In the genomic region with DNA sequence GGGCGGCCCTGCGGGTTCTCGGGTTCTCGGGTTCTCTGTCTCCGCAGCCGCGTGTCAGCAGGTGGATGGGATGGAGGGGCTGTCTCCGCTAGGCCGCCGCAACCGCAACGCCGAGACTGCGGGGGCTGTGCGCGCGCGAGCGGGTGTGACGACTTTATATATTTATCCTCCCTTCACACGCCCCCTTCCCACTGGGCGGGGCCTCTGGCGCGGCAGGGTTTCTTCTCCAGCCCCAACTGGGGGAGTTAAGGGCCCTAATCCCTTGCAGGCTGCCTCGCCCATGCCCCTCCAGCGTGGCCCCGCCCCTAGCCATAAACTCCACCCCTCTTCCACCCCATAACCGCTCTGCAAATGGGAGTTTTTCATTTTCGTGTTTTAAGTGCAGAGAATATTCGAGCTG, we compare ENCODE assay signal across 9 cellular contexts.
DNase-seq lines count a peak whose midpoint lies in the region; ATAC-seq lines count a peak whose summit lies in the region.
"Had no signal": no experiment of that assay in that cellular context is flagged by ENCODE, and none has a peak within 500 bp of the region (broad histone marks: within the 10 kb centered on the region; RNA-seq: fewer than 3 reads in every experiment).

No MANE protein-coding gene starts in this region.

- H3K36me3 ChIP-seq in HUES48 (ENCODE audit: control insufficient read depth, insufficient read depth, low read length) (no peaks in the 10 kb centered on the region), iPS-15b (ENCODE audit: control insufficient read depth, insufficient read depth, low read length) (no peaks in the 10 kb centered on the region)

- H3K9ac ChIP-seq in HUES48 (ENCODE audit: low read depth, low read length) (no peak overlapping the region), iPS-15b (ENCODE audit: low read depth, low read length) (no peak overlapping the region)

- H3K9me3 ChIP-seq in HUES48 (ENCODE audit: control insufficient read depth, insufficient read depth, low read length): no peaks in the 10 kb centered on the region
- H3K9me3 ChIP-seq in iPS-15b (ENCODE audit: control insufficient read depth, insufficient read depth, low read length): no peaks in the 10 kb centered on the region

- H3K27ac ChIP-seq in HUES48 (ENCODE audit: low read depth, low read length): no peak overlapping the region

- ATAC-seq in HG03280 (IDR thresholded peaks at IDR 0.05; ENCODE audit: unreplicated experiment): no peak

- H3K4me1 ChIP-seq in HUES48 (ENCODE audit: control insufficient read depth, insufficient read depth, low read length): peaks cover 25% of the 10 kb centered on the region
- H3K4me1 ChIP-seq in iPS-15b (ENCODE audit: control insufficient read depth, insufficient read depth, low read length): peaks cover 13% of the 10 kb centered on the region

- H3K27me3 ChIP-seq in HUES48 (ENCODE audit: control insufficient read depth, insufficient read depth, low read length): peaks cover 61% of the 10 kb centered on the region
- H3K27me3 ChIP-seq in iPS-15b (ENCODE audit: control insufficient read depth, insufficient read depth, low read length): peaks cover 62% of the 10 kb centered on the region

- H3K4me3 ChIP-seq in HUES48 (ENCODE audit: low read depth, low read length): peak overlapping the region; percentile 63
- peak overlapping the region; percentile 60 for H3K4me3 ChIP-seq in iPS-15b (ENCODE audit: low read depth, low read length)

- DNase-seq in activated T-cell treated with anti-CD3 and anti-CD28 coated beads, Interleukin-2, amount 50 U/mL, for 48 hours: peak; percentile 31 to 40
- DNase-seq in stimulated activated CD8-positive, alpha-beta memory T cell treated with anti-CD3 and anti-CD28 coated beads, Interleukin-4, amount 100 ng/mL, for 24 hours (ENCODE audit: low read depth): peak; percentile 3
- DNase-seq in Kasumi-1 (lab: John Stamatoyannopoulos, UW): no peak
- DNase-seq in NCI-H526 (lab: John Stamatoyannopoulos, UW): no peak
- DNase-seq: activated B cell treated with CpG ODN at 0.5 μM for 24 hours, OCI-M1 had no signal

Comparison
In these comparisons a context has a peak if more than half of its experiments do, and no peak if none do; other contexts are left out.
1. DNase-seq: peak in activated T-cell treated with anti-CD3 and anti-CD28 coated beads, Interleukin-2, amount 50 U/mL, for 48 hours (2 of 2) and stimulated activated CD8-positive, alpha-beta memory T cell treated with anti-CD3 and anti-CD28 coated beads, Interleukin-4, amount 100 ng/mL, for 24 hours (single experiment); none in Kasumi-1 (0 of 2) and NCI-H526 (0 of 2).